In genomic region chr17:38741853-38742421, GRCh38 we compare ENCODE assay signal across 1 cellular context.
TF ChIP-seq lines count a peak whose summit lies in the region.

No MANE protein-coding gene starts in this region.

TF ChIP-seq in HepG2, 621 proteins besides CTCF, POLR2A, EP300 and RAD21:
- TF ChIP-seq ZNF687 (CRISPR knock-in tag; IDR thresholded peaks at IDR 0.05) (peak; percentile 35; the same call in 1 of the 2 replicates), ZNF878 (CRISPR knock-in tag; IDR thresholded peaks at IDR 0.05) (no peak), ZNF317 (CRISPR knock-in tag; IDR thresholded peaks at IDR 0.05) (no peak), MXD4 (CRISPR knock-in tag; IDR thresholded peaks at IDR 0.05) (no peak), CREB3 (CRISPR knock-in tag; IDR thresholded peaks at IDR 0.05) (no peak), IKZF1 (IDR thresholded peaks at IDR 0.05) (no peak), SAFB2 (CRISPR knock-in tag; IDR thresholded peaks at IDR 0.05; ENCODE audit: borderline replicate concordance, low read depth) (0 out of 2 replicates have a peak, but pooled peaks have one; percentile 5), ZNF891 (CRISPR knock-in tag; IDR thresholded peaks at IDR 0.05) (no peak), ZKSCAN8 (CRISPR knock-in tag; IDR thresholded peaks at IDR 0.05; ENCODE audit: borderline replicate concordance) (no peak), FOXK2 (IDR thresholded peaks at IDR 0.05) (no peak), ZNF816 (CRISPR knock-in tag; IDR thresholded peaks at IDR 0.05; ENCODE audit: borderline replicate concordance) (no peak), MZF1 (CRISPR knock-in tag; IDR thresholded peaks at IDR 0.05; ENCODE audit: borderline replicate concordance) (no peak), RXRB (CRISPR knock-in tag; IDR thresholded peaks at IDR 0.05; ENCODE audit: borderline replicate concordance) (no peak), ZNF17 (CRISPR knock-in tag; IDR thresholded peaks at IDR 0.05) (no peak)
- TF ChIP-seq, protein P1, sequence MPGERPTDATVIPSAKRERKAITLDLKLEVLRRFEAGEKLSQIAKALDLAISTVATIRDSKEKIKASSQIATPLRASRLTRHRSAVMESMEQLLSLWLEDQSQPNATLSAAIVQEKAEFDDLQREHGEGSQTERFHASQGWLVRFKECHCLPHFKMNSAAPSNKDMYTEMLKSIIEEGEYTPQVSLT (CRISPR knock-in tag; IDR thresholded peaks at IDR 0.05; ENCODE audit: borderline replicate concordance, low read depth): no peak
- TF ChIP-seq, protein P2, sequence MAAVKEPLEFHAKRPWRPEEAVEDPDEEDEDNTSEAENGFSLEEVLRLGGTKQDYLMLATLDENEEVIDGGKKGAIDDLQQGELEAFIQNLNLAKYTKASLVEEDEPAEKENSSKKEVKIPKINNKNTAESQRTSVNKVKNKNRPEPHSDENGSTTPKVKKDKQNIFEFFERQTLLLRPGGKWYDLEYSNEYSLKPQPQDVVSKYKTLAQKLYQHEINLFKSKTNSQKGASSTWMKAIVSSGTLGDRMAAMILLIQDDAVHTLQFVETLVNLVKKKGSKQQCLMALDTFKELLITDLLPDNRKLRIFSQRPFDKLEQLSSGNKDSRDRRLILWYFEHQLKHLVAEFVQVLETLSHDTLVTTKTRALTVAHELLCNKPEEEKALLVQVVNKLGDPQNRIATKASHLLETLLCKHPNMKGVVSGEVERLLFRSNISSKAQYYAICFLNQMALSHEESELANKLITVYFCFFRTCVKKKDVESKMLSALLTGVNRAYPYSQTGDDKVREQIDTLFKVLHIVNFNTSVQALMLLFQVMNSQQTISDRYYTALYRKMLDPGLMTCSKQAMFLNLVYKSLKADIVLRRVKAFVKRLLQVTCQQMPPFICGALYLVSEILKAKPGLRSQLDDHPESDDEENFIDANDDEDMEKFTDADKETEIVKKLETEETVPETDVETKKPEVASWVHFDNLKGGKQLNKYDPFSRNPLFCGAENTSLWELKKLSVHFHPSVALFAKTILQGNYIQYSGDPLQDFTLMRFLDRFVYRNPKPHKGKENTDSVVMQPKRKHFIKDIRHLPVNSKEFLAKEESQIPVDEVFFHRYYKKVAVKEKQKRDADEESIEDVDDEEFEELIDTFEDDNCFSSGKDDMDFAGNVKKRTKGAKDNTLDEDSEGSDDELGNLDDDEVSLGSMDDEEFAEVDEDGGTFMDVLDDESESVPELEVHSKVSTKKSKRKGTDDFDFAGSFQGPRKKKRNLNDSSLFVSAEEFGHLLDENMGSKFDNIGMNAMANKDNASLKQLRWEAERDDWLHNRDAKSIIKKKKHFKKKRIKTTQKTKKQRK (IDR thresholded peaks at IDR 0.05; ENCODE audit: low read length): no peak
- TF ChIP-seq, protein P3, sequence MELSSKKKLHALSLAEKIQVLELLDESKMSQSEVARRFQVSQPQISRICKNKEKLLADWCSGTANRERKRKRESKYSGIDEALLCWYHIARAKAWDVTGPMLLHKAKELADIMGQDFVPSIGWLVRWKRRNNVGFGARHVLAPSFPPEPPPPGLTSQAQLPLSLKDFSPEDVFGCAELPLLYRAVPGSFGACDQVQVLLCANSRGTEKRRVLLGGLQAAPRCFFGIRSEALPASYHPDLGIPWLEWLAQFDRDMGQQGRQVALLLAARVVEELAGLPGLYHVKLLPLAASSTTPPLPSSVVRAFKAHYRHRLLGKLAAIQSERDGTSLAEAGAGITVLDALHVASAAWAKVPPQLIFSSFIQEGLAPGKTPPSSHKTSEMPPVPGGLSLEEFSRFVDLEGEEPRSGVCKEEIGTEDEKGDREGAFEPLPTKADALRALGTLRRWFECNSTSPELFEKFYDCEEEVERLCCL (CRISPR knock-in tag; IDR thresholded peaks at IDR 0.05; ENCODE audit: borderline replicate concordance): no peak
